28 cellular contexts compared by ENCODE assay signal in genomic region chr13:42959615-42960014, GRCh38.
"Had no signal": no experiment of that assay in that cellular context is flagged by ENCODE, and none has a peak within 500 bp of the region (broad histone marks: within the 10 kb centered on the region; RNA-seq: fewer than 3 reads in every experiment).

No MANE protein-coding gene starts in this region.

- DNase-seq: hypothalamus; immature natural killer cell; kidney; left colon; left lung; mesendoderm; naive B cell; natural killer cell; nephron progenitor cell; occipital lobe; psoas muscle; stimulated activated CD4-positive, alpha-beta T cell treated with anti-CD3 and anti-CD28 coated beads, Interleukin-1b, Interleukin-23, amount 100 ng/mL, for 48 hours; stimulated activated CD4-positive, alpha-beta T cell treated with anti-CD3 and anti-CD28 coated beads, Interleukin-2, amount 100 ng/mL, for 48 hours; stimulated activated CD4-positive, alpha-beta T cell treated with anti-CD3 and anti-CD28 coated beads, Interleukin-4, amount 100 ng/mL, for 4 hours; stimulated activated CD8-positive, alpha-beta memory T cell treated with anti-CD3 and anti-CD28 coated beads, Interleukin-4, amount 100 ng/mL, for 48 hours; stimulated activated naive CD4-positive, alpha-beta T cell treated with Interleukin-2 at 50 U/mL for 16 hours; stimulated activated naive CD8-positive, alpha-beta T cell treated with anti-CD3 and anti-CD28 coated beads, Interleukin-15, amount 100 ng/mL, for 72 hours; substantia nigra; uterus had no signal

- H3K4me1 ChIP-seq: left lung, parathyroid adenoma, psoas muscle, right atrium auricular region, tibial nerve, uterus had no signal

- FAIRE-seq: islet of Langerhans, kidney had no signal

- H3K36me3 ChIP-seq: neural progenitor cell, neutrophil, right atrium auricular region, uterus had no signal

- H3K27me3 ChIP-seq: left lung, neural progenitor cell, neutrophil, right atrium auricular region, tibial nerve, uterus had no signal

- H2AFZ ChIP-seq: neural progenitor cell, parathyroid adenoma had no signal

- H3K4me3 ChIP-seq: left lung, lung, neural progenitor cell, psoas muscle, right atrium auricular region, smooth muscle cell, tibial nerve, uterus had no signal

- H3K4me2 ChIP-seq: neural progenitor cell, smooth muscle cell had no signal

- H3K9ac ChIP-seq: neural progenitor cell, parathyroid adenoma had no signal

- H3K9me3 ChIP-seq: left lung, neutrophil, psoas muscle, right atrium auricular region, tibial nerve, uterus had no signal

- ATAC-seq: left colon; left lung; natural killer cell; psoas muscle; stimulated activated memory B cell treated with anti-CD40 and anti-IgM and Interleukin-4, amounts not matched to agents 10 μg/mL and 1 μg/mL and 100 μg/mL, for 72 hours; stimulated activated naive CD8-positive, alpha-beta T cell treated with anti-CD3 and anti-CD28 coated beads, Interleukin-15, amount 100 ng/mL, for 72 hours had no signal

- H3K27ac ChIP-seq: left lung, neural progenitor cell, neutrophil, parathyroid adenoma, psoas muscle, right atrium auricular region, tibial nerve, uterus had no signal

- H3K79me2 ChIP-seq: parathyroid adenoma had no signal
